Comparison of ENCODE assay signal across 15 cellular contexts in the genomic region with DNA sequence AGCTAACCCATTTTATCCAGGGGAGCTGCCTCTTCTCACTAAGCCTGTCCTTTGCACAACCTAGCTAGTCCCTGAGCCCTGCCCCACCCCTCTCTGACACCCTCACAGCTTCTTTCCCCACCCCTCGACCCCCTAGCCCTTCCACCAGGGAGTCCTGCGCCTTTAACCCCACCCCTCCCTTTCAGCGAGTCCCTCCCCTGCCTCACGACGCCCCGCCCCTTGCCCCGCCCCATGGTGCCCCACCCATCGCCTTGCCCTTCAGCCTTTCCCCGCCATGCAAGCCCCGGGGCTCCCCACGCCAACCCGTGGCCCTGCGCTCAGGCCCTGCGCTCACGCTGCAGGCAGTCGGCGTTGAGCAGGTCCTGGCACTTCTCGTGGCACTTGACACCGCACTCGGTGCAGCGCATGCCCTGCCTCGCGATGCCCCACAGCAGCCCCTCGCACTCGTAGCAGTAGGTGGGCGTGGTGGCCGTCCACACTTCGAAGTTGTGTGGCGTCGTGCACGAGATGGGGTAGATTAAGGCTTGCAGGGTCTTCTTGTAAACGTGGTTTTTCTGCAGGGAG. TPM values are rescaled to one million over a fixed set of nuclear protein-coding genes. Genes with fewer than 3 reads are reported as not detected.
A peak's percentile ranks its signal among the peaks of the same experiment; 100 is the strongest.
DNase-seq lines count a peak whose midpoint lies in the region; ATAC-seq and TF ChIP-seq lines count a peak whose summit lies in the region.
"Had no signal": no experiment of that assay in that cellular context is flagged by ENCODE, and none has a peak within 500 bp of the region (broad histone marks: within the 10 kb centered on the region; RNA-seq: fewer than 3 reads in every experiment).

No MANE protein-coding gene starts in this region.

- H2AK5ac ChIP-seq in neuronal stem cell (ENCODE audit: low read depth, low read length), result no peak overlapping the region

- no CpG with 5 or more reads among the region's 32 CpGs for WGBS in neuronal stem cell (ENCODE audit: extremely low coverage in 2 of 2, insufficient read length in 2 of 2, insufficient replicate concordance in 1 of 2), 2 donors

- peaks cover 7% of the 10 kb centered on the region for H3K27me3 Mint-ChIP-seq in activated CD4-positive, alpha-beta T cell treated with anti-CD3 and anti-CD28 coated beads for 36 hours
- H3K27me3 Mint-ChIP-seq in WTC11 (ENCODE audit: low read depth), result no peaks in the 10 kb centered on the region

- H3K4me2 ChIP-seq in neuronal stem cell (ENCODE audit: insufficient read depth, low read length, poor library complexity, severe bottlenecking), result no peak overlapping the region
- H3K4me2 ChIP-seq: KMS-11 had no signal

- peaks cover 0 to 1% of the 10 kb centered on the region in 2 donors for H3K9me3 ChIP-seq in neuronal stem cell (replicated peaks in 1 of 2; ENCODE audit: control insufficient read depth in 2 of 2, insufficient read depth in 1 of 2, low read depth in 1 of 2, low read length in 2 of 2)
- H3K9me3 ChIP-seq: Caco-2, MG63 had no signal

- H3K36me3 ChIP-seq in H7 (replicated peaks; ENCODE audit: control insufficient read depth, insufficient read depth, low read length) (peaks cover 15% of the 10 kb centered on the region), neuronal stem cell (replicated peaks in 1 of 2; ENCODE audit: control insufficient read depth in 2 of 2, insufficient read depth in 2 of 2, low read length in 2 of 2) (peaks cover 0 to 32% of the 10 kb centered on the region in 2 donors)
- H3K36me3 ChIP-seq: MG63 had no signal

- H3K4me3 ChIP-seq in H7 (ENCODE audit: insufficient read depth, low read depth, low read length) (no peak overlapping the region), neuronal stem cell (ENCODE audit: low read length in 2 of 2) (peak overlapping the region in 1 of 2 donors; percentile 65)
- H3K4me3 ChIP-seq: MG63 had no signal

- no peaks in the 10 kb centered on the region for H3K4me1 ChIP-seq in neuronal stem cell (ENCODE audit: control insufficient read depth in 2 of 2, insufficient read depth in 1 of 2, low read depth in 1 of 2, low read length in 2 of 2)
- H3K4me1 ChIP-seq: Caco-2 had no signal

- H3K23ac ChIP-seq in neuronal stem cell (ENCODE audit: low read depth, low read length, poor library complexity), result peak overlapping the region; percentile 75

- H3K14ac ChIP-seq in neuronal stem cell (ENCODE audit: low read length), result no peak overlapping the region

- H3K4me1 Mint-ChIP-seq in activated CD4-positive, alpha-beta T cell treated with anti-CD3 and anti-CD28 coated beads for 36 hours, result no peaks in the 10 kb centered on the region
- H3K4me1 Mint-ChIP-seq in WTC11, result no peaks in the 10 kb centered on the region

- no peak overlapping the region for H3K27ac Mint-ChIP-seq in activated CD4-positive, alpha-beta T cell treated with anti-CD3 and anti-CD28 coated beads for 36 hours
- H3K27ac Mint-ChIP-seq in WTC11, result no peak overlapping the region
- H3K27ac Mint-ChIP-seq: CD14-positive monocyte had no signal

- peak overlapping the region; percentile 62 for H2BK15ac ChIP-seq in neuronal stem cell (ENCODE audit: low read length)

- no peak overlapping the region for H2BK12ac ChIP-seq in neuronal stem cell (ENCODE audit: low read length)

- peak overlapping the region; percentile 46 for H3K4ac ChIP-seq in neuronal stem cell (ENCODE audit: low read length)

- no peak for TF ChIP-seq CTCF in WTC11 (IDR thresholded peaks at IDR 0.05)

- H4K91ac ChIP-seq in neuronal stem cell (ENCODE audit: low read depth, low read length, poor library complexity), result peak overlapping the region; percentile 80

- CTCF ChIA-PET in activated CD4-positive, alpha-beta T cell treated with anti-CD3 and anti-CD28 coated beads for 36 hours (lab: Charles Lee), result no interaction called here
- CTCF ChIA-PET in WTC11 (lab: Charles Lee), result interaction anchor here (1.4 to 1.6 kb wide), 2 partner anchors 21 to 42 kb away, joined by 4 to 8 read pairs; no protein-coding TSS in a partner anchor

- H2BK5ac ChIP-seq in neuronal stem cell (ENCODE audit: low read length), result no peak overlapping the region

- POLR2A ChIA-PET in activated CD4-positive, alpha-beta T cell treated with anti-CD3 and anti-CD28 coated beads for 36 hours (lab: Charles Lee), result no interaction called here
- POLR2A ChIA-PET in WTC11 (lab: Charles Lee), result interaction anchor here (0.6 kb wide), 1 partner anchor 53 kb away, joined by 8 read pairs; no protein-coding TSS in a partner anchor

- H3K4me3 Mint-ChIP-seq in activated CD4-positive, alpha-beta T cell treated with anti-CD3 and anti-CD28 coated beads for 36 hours, result no peak overlapping the region
- H3K4me3 Mint-ChIP-seq in WTC11, result no peak overlapping the region
- H3K4me3 Mint-ChIP-seq: CD14-positive monocyte had no signal

- no peak for ATAC-seq in activated CD4-positive, alpha-beta T cell treated with anti-CD3 and anti-CD28 coated beads for 36 hours
- ATAC-seq in WTC11, result peak; percentile 56

- H3K18ac ChIP-seq in neuronal stem cell (ENCODE audit: low read length), result peak overlapping the region; percentile 59

- H3K9ac ChIP-seq in neuronal stem cell (ENCODE audit: low read depth, low read length, poor library complexity), result no peak overlapping the region
- H3K9ac ChIP-seq: KMS-11 had no signal

- H3K79me1 ChIP-seq in neuronal stem cell (ENCODE audit: low read depth, low read length), result peaks cover 2% of the 10 kb centered on the region

- intact Hi-C loops in activated CD4-positive, alpha-beta T cell treated with anti-CD3 and anti-CD28 coated beads for 36 hours (cut with DNase I, micrococcal nuclease), result no loop called here

- peak; percentile 31 for DNase-seq in activated CD4-positive, alpha-beta T cell treated with anti-CD3 and anti-CD28 coated beads for 36 hours
- no peak for DNase-seq in activated CD4-positive, alpha-beta T cell treated with anti-CD3 and anti-CD28 coated beads, Interleukin-2, amount 50 U/mL, for 1 hour
- DNase-seq in H7 (peak; percentile 96), WTC11 (ENCODE audit: low spot score) (peak; percentile 44), neuronal stem cell (ENCODE audit: low spot score) (no peak), NCI-H69 (lab: John Stamatoyannopoulos, UW) (no peak), MV-4-11 (lab: John Stamatoyannopoulos, UW) (no peak), NCI-H748 (lab: John Stamatoyannopoulos, UW; ENCODE audit: unreplicated experiment) (no peak)
- DNase-seq: Caco-2, MG63, NCI-H1105, NCI-H1694 treated with DMSO at 0.1 percent for 48 hours, NCI-H748 treated with DMSO at 0.1 percent for 48 hours had no signal

- no peak overlapping the region for H2BK120ac ChIP-seq in neuronal stem cell (ENCODE audit: low read depth, low read length)

- no peak overlapping the region for H2AFZ ChIP-seq in neuronal stem cell (ENCODE audit: low read length)

- no peak overlapping the region for H3K27ac ChIP-seq in neuronal stem cell (replicated peaks; ENCODE audit: low read length)
- H3K27ac ChIP-seq: KMS-11 had no signal

- no peaks in the 10 kb centered on the region for H3K9me3 Mint-ChIP-seq in activated CD4-positive, alpha-beta T cell treated with anti-CD3 and anti-CD28 coated beads for 36 hours (ENCODE audit: low read depth)
- no peaks in the 10 kb centered on the region for H3K9me3 Mint-ChIP-seq in WTC11

- H4K8ac ChIP-seq in neuronal stem cell (ENCODE audit: low read depth, low read length), result no peak overlapping the region

- no peaks in the 10 kb centered on the region for H3K36me3 Mint-ChIP-seq in activated CD4-positive, alpha-beta T cell treated with anti-CD3 and anti-CD28 coated beads for 36 hours (ENCODE audit: low read depth)
- H3K36me3 Mint-ChIP-seq in WTC11, result peaks cover 45% of the 10 kb centered on the region
- H3K36me3 Mint-ChIP-seq: CD14-positive monocyte had no signal

- H3K27me3 ChIP-seq in H7 (ENCODE audit: control insufficient read depth, insufficient read depth, low read length), result no peaks in the 10 kb centered on the region
- H3K27me3 ChIP-seq in neuronal stem cell (ENCODE audit: control insufficient read depth in 3 of 3, insufficient read depth in 3 of 3, low read depth in 1 of 3, low read length in 3 of 3), result no peaks in the 10 kb centered on the region

TF ChIP-seq in WTC11, 78 proteins besides CTCF, POLR2A, EP300 and RAD21 (continues in another document):
- TF ChIP-seq FOXJ3 (CRISPR knock-in tag; IDR thresholded peaks at IDR 0.05; ENCODE audit: borderline replicate concordance), result no peak
- TF ChIP-seq, protein P1, sequence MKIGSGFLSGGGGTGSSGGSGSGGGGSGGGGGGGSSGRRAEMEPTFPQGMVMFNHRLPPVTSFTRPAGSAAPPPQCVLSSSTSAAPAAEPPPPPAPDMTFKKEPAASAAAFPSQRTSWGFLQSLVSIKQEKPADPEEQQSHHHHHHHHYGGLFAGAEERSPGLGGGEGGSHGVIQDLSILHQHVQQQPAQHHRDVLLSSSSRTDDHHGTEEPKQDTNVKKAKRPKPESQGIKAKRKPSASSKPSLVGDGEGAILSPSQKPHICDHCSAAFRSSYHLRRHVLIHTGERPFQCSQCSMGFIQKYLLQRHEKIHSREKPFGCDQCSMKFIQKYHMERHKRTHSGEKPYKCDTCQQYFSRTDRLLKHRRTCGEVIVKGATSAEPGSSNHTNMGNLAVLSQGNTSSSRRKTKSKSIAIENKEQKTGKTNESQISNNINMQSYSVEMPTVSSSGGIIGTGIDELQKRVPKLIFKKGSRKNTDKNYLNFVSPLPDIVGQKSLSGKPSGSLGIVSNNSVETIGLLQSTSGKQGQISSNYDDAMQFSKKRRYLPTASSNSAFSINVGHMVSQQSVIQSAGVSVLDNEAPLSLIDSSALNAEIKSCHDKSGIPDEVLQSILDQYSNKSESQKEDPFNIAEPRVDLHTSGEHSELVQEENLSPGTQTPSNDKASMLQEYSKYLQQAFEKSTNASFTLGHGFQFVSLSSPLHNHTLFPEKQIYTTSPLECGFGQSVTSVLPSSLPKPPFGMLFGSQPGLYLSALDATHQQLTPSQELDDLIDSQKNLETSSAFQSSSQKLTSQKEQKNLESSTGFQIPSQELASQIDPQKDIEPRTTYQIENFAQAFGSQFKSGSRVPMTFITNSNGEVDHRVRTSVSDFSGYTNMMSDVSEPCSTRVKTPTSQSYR (CRISPR knock-in tag; IDR thresholded peaks at IDR 0.05), result no peak
- TF ChIP-seq GTF2I (CRISPR knock-in tag; conservative IDR thresholded peaks at IDR 0.05), result no peak
- TF ChIP-seq JAZF1 (CRISPR knock-in tag; IDR thresholded peaks at IDR 0.05), result no peak
- no peak for TF ChIP-seq TP53 (CRISPR knock-in tag; IDR thresholded peaks at IDR 0.05)
- no peak for TF ChIP-seq GABPB1 (CRISPR knock-in tag; IDR thresholded peaks at IDR 0.05)

RNA-seq across cellular contexts. Expression of a gene that starts 40.0 kb away (rescaled TPM):
- total RNA-seq in activated CD4-positive, alpha-beta T cell treated with anti-CD3 and anti-CD28 coated beads for 36 hours, result under 1 TPM; 0.02 to 0.04 TPM
- total RNA-seq in H7 (2014; rRNA removed; shearing (Covaris generic)), result 6.6 and 8.8 TPM in 2 replicates
- 40.7 to 42.9 TPM (median 41.1 TPM) in 3 replicates for total RNA-seq in WTC11 (2021)
- 0.11 TPM for polyA plus RNA-seq in neuronal stem cell (2013, experiment 1 of 2)
- 0.10 TPM for polyA plus RNA-seq in neuronal stem cell (2013, experiment 2 of 2)
- polyA plus RNA-seq: CD14-positive monocyte had no signal

Comparison
In these comparisons a context has a peak if more than half of its experiments do, and no peak if none do; other contexts are left out.
1. DNase-seq: peak in activated CD4-positive, alpha-beta T cell treated with anti-CD3 and anti-CD28 coated beads for 36 hours (single experiment), H7 (single experiment) and WTC11 (single experiment); none in activated CD4-positive, alpha-beta T cell treated with anti-CD3 and anti-CD28 coated beads, Interleukin-2, amount 50 U/mL, for 1 hour (single experiment), neuronal stem cell (single experiment), NCI-H69 (single experiment), MV-4-11 (single experiment) and NCI-H748 (single experiment).